Comparison of ENCODE assay signal across 8 cellular contexts in genomic region chr6:25017932-25018581, GRCh38.
DNase-seq lines count a peak whose midpoint lies in the region; ATAC-seq and TF ChIP-seq lines count a peak whose summit lies in the region.

No MANE protein-coding gene starts in this region.

- intact Hi-C loops in OCI-LY7 (cut with micrococcal nuclease; ENCODE audit: unreplicated experiment), result loop anchor here (1.0 to 10.0 kb wide), 5 partner anchors 162 to 436 kb away; no protein-coding TSS in a partner anchor
- intact Hi-C loops in upper lobe of right lung (cut with DNase I), result no loop called here

- ATAC-seq in HG02981 (IDR thresholded peaks at IDR 0.05; ENCODE audit: unreplicated experiment), result peak; percentile 51
- ATAC-seq in upper lobe of right lung, result peak; percentile 95

- H3K4me3 ChIP-seq in OCI-LY7 (ENCODE audit: low read depth, low read length, poor library complexity, severe bottlenecking) (peak overlapping the region; percentile 10), fibroblast of pulmonary artery (replicated peaks; ENCODE audit: low read depth, low read length) (no peak overlapping the region), neutrophil (ENCODE audit: low read depth in 1 of 2, low read length in 1 of 2) (no peak overlapping the region), upper lobe of right lung (no peak overlapping the region)

- peak overlapping the region; percentile 54 for H3K4me2 ChIP-seq in OCI-LY7 (ENCODE audit: low read length)

- no peaks in the 10 kb centered on the region for H3K36me3 ChIP-seq in OCI-LY7 (ENCODE audit: insufficient read depth, low read length)
- no peaks in the 10 kb centered on the region for H3K36me3 ChIP-seq in neutrophil
- H3K36me3 ChIP-seq in upper lobe of right lung, result no peaks in the 10 kb centered on the region

- POLR2A ChIA-PET in GM10248 (lab: Yijun Ruan, JAX), result no interaction called here
- POLR2A ChIA-PET in OCI-LY7 (lab: Charles Lee), result interaction anchor here (0.7 to 1.6 kb wide), 11 partner anchors 8 to 259 kb away, joined by 3 to 6 read pairs (median 3); no protein-coding TSS in a partner anchor

- H4K20me1 ChIP-seq in OCI-LY7 (ENCODE audit: insufficient read depth, low read length), result no peaks in the 10 kb centered on the region

- no TSS peak for BruUV-seq in OCI-LY7 (replicated peaks; lab: Mats Ljungman, UMichigan)

- TF ChIP-seq CTCF in GM10248 (IDR thresholded peaks at IDR 0.05; ENCODE audit: control extremely low read depth, extremely low read depth, low read depth, missing control alignments) (peak; percentile 82), OCI-LY7 (conservative IDR thresholded peaks at IDR 0.05; ENCODE audit: low read length) (peak; percentile 98), fibroblast of pulmonary artery (IDR thresholded peaks at IDR 0.05; ENCODE audit: low read length, missing control alignments) (peak; percentile 81), neutrophil (IDR thresholded peaks at IDR 0.05) (peak; percentile 86), upper lobe of right lung (IDR thresholded peaks at IDR 0.05) (peak; percentile 69)

- peak overlapping the region; percentile 58; the same call in 1 of the 2 replicates for H2AFZ ChIP-seq in OCI-LY7 (ENCODE audit: low read length)

- peak overlapping the region; percentile 46 for H3K27ac ChIP-seq in OCI-LY7 (ENCODE audit: low read depth, low read length, poor library complexity, severe bottlenecking)
- peak overlapping the region; percentile 67 for H3K27ac ChIP-seq in neutrophil
- peak overlapping the region; percentile 72 for H3K27ac ChIP-seq in upper lobe of right lung

- H3K27me3 ChIP-seq in neutrophil (no peaks in the 10 kb centered on the region), upper lobe of right lung (no peaks in the 10 kb centered on the region)

- H3K4me1 ChIP-seq in OCI-LY7 (ENCODE audit: insufficient read depth, low read length, poor library complexity, severe bottlenecking) (peaks cover 51% of the 10 kb centered on the region), neutrophil (ENCODE audit: control insufficient read depth in 1 of 2, insufficient read depth in 1 of 2, low read depth in 1 of 2, low read length in 1 of 2) (peaks cover 38 to 50% of the 10 kb centered on the region in 2 experiments), upper lobe of right lung (peaks cover 16% of the 10 kb centered on the region)

- DNase-seq in GM10248 (ENCODE audit: extremely low spot score), result peak; percentile 70
- DNase-seq in OCI-LY7 (ENCODE audit: low spot score), result peak; percentile 87
- DNase-seq in activated T-cell treated with anti-CD3 and anti-CD28 coated beads for 4 hours, result peak; percentile 74
- peak; percentile 87 for DNase-seq in fibroblast of pulmonary artery (ENCODE audit: low read depth)
- peak; percentile 84 for DNase-seq in upper lobe of right lung
- no peak for DNase-seq in NCI-H2171 (lab: John Stamatoyannopoulos, UW)

- CTCF ChIA-PET in GM10248 (lab: Yijun Ruan, JAX) (interaction anchor here (0.7 to 8.1 kb wide), 56 partner anchors 9 to 492 kb away, joined by 3 to 122 read pairs (median 5); no protein-coding TSS in a partner anchor), OCI-LY7 (lab: Charles Lee; ENCODE audit: unreplicated experiment) (interaction anchor here (1.3 to 1.5 kb wide), 2 partner anchors 27 to 161 kb away, joined by 4 to 12 read pairs; no protein-coding TSS in a partner anchor)

- no peaks in the 10 kb centered on the region for H3K9me2 ChIP-seq in OCI-LY7 (ENCODE audit: insufficient read depth, low read length)

- H3K9me3 ChIP-seq in OCI-LY7 (ENCODE audit: low read length) (no peaks in the 10 kb centered on the region), neutrophil (no peaks in the 10 kb centered on the region), upper lobe of right lung (no peaks in the 10 kb centered on the region)

- H3K79me2 ChIP-seq in OCI-LY7 (ENCODE audit: insufficient read depth, low read depth, low read length), result no peaks in the 10 kb centered on the region
